Comparison of ENCODE assay signal across 26 cellular contexts in genomic region chr19:18226956-18227780, GRCh38. TPM values are rescaled to one million over a fixed set of nuclear protein-coding genes. Genes with fewer than 3 reads are reported as not detected.
DNase-seq lines count a peak whose midpoint lies in the region; ATAC-seq, FAIRE-seq and TF ChIP-seq lines count a peak whose summit lies in the region.
"Had no signal": no experiment of that assay in that cellular context is flagged by ENCODE, and none has a peak within 500 bp of the region (broad histone marks: within the 10 kb centered on the region; RNA-seq: fewer than 3 reads in every experiment).

No MANE protein-coding gene starts in this region.

- H3K4me1 Mint-ChIP-seq in WTC11 (peaks cover 31% of the 10 kb centered on the region), nephron (peaks cover 19% of the 10 kb centered on the region)

- peaks cover 51% of the 10 kb centered on the region for H3K4me1 ChIP-seq in HepG2 (ENCODE audit: insufficient read depth, low read length)
- H3K4me1 ChIP-seq in right lobe of liver: peaks cover 0 to 14% (median 4%) of the 10 kb centered on the region in 4 donors

- WGBS in HepG2 (ENCODE audit: low lambda C conversion rate): 56% methylated on average over 17 of the region's 18 CpGs
- WGBS in right lobe of liver (ENCODE audit: insufficient coverage, low coverage, low lambda C conversion rate, missing lambda C conversion rate): 65% methylated on average over 5 of the region's 18 CpGs

- no peaks in the 10 kb centered on the region for H3K36me3 ChIP-seq in HepG2 (replicated peaks in 1 of 2; ENCODE audit: control insufficient read depth in 1 of 2, insufficient read depth in 2 of 2, low read length in 2 of 2)
- H3K36me3 ChIP-seq in right lobe of liver: no peaks in the 10 kb centered on the region
- H3K36me3 ChIP-seq: breast epithelium, SJSA1 had no signal

- no peak for TF ChIP-seq RAD21 in HepG2 (CRISPR knock-in tag; IDR thresholded peaks at IDR 0.05)

- no peaks in the 10 kb centered on the region for H3K79me2 ChIP-seq in HepG2 (ENCODE audit: insufficient read depth, low read length)

- peaks cover 36% of the 10 kb centered on the region for H3K27me3 Mint-ChIP-seq in WTC11 (ENCODE audit: low read depth)
- peaks cover 63% of the 10 kb centered on the region for H3K27me3 Mint-ChIP-seq in nephron (ENCODE audit: low read depth)

- H3K4me3 ChIP-seq in HepG2 (replicated peaks in 1 of 3; ENCODE audit: insufficient read depth in 1 of 3, low read depth in 2 of 3, low read length in 3 of 3) (no peak overlapping the region), right lobe of liver (no peak overlapping the region)
- H3K4me3 ChIP-seq: SJSA1 had no signal

- no peak for FAIRE-seq in HepG2 (lab: Jason Lieb, UNC)
- FAIRE-seq: A204.1, colon, G401.6, TTC549 had no signal

- DNase-seq in HepG2 (ENCODE audit: low spot score): no peak
- no peak for DNase-seq in right lobe of liver
- no peak for DNase-seq in WTC11 (ENCODE audit: low spot score)
- DNase-seq: activated CD8-positive, alpha-beta memory T cell treated with anti-CD3 and anti-CD28 coated beads for 24 hours; activated naive CD4-positive, alpha-beta T cell treated with anti-CD3 and anti-CD28 coated beads for 36 hours; activated T-cell treated with anti-CD3 and anti-CD28 coated beads, Interleukin-2, amount 50 U/mL, for 24 hours; AML-193; amniotic stem cell; HCEC 1CT; islet precursor cell; NCI-H1436; NCI-H526 treated with DMSO at 0.1 percent for 48 hours; posterior cingulate gyrus; T-helper 1 cell; trophoblast cell had no signal

- POLR2A ChIA-PET in HepG2 (lab: Yijun Ruan, JAX): interaction anchor here (1.0 kb wide), 1 partner anchor 52 kb away, joined by 3 read pairs; no protein-coding TSS in a partner anchor
- POLR2A ChIA-PET in WTC11 (lab: Charles Lee): no interaction called here

- no TSS peak for BruUV-seq in HepG2 (replicated peaks; lab: Mats Ljungman, UMichigan)

- TF ChIP-seq EP300 in HepG2 (IDR thresholded peaks at IDR 0.05; ENCODE audit: low read depth in 2 of 2, low read length in 2 of 2) (no peak), HepG2 (CRISPR knock-in tag; IDR thresholded peaks at IDR 0.05; ENCODE audit: borderline replicate concordance) (no peak)

- no peak overlapping the region for H3K9ac ChIP-seq in HepG2 (ENCODE audit: insufficient read depth, low read depth, low read length)

- H3K4me2 ChIP-seq in HepG2 (ENCODE audit: low read depth, low read length): 0 out of 2 replicates have a peak overlapping the region, but pooled peaks have one; percentile 95

- H3K27ac Mint-ChIP-seq in WTC11 (no peak overlapping the region), nephron (no peak overlapping the region)
- H3K27ac Mint-ChIP-seq: activated naive CD4-positive, alpha-beta T cell treated with anti-CD3 and anti-CD28 coated beads for 36 hours; activated T-cell treated with anti-CD3 and anti-CD28 coated beads, Interleukin-2, amount 50 U/mL, for 24 hours had no signal

- H3K9me3 Mint-ChIP-seq in WTC11: no peaks in the 10 kb centered on the region
- no peaks in the 10 kb centered on the region for H3K9me3 Mint-ChIP-seq in nephron
- H3K9me3 Mint-ChIP-seq: activated naive CD4-positive, alpha-beta T cell treated with anti-CD3 and anti-CD28 coated beads for 36 hours; activated T-cell treated with anti-CD3 and anti-CD28 coated beads, Interleukin-2, amount 50 U/mL, for 24 hours had no signal

- H3K4me3 Mint-ChIP-seq in WTC11: 0 out of 2 replicates have a peak overlapping the region, but pooled peaks have one; percentile 12
- H3K4me3 Mint-ChIP-seq in nephron: peak overlapping the region; percentile 23 to 24 (median 23)
- H3K4me3 Mint-ChIP-seq: activated naive CD4-positive, alpha-beta T cell treated with anti-CD3 and anti-CD28 coated beads for 36 hours; activated T-cell treated with anti-CD3 and anti-CD28 coated beads, Interleukin-2, amount 50 U/mL, for 24 hours had no signal

- in situ Hi-C loops in HepG2 (cut with HindIII; ENCODE audit: extremely low pct_ligation_motif_present, low pct_unique_long_range_greater_than_20kb): no loop called here

- intact Hi-C loops in HepG2 (cut with micrococcal nuclease; ENCODE audit: unreplicated experiment) (no loop called here), right lobe of liver (cut with DNase I) (no loop called here)

- H3K9me3 ChIP-seq in HepG2 (ENCODE audit: low read length) (no peaks in the 10 kb centered on the region), right lobe of liver (no peaks in the 10 kb centered on the region)
- H3K9me3 ChIP-seq: breast epithelium, SJSA1 had no signal

- H3K27me3 ChIP-seq in HepG2 (ENCODE audit: control insufficient read depth in 1 of 2, insufficient read depth in 2 of 2, low read length in 2 of 2): peaks cover 0 to 4% of the 10 kb centered on the region in 2 experiments; a peak in 1 of 5 replicates
- peaks cover 0 to 9% of the 10 kb centered on the region in 2 donors for H3K27me3 ChIP-seq in right lobe of liver

- no peak for ATAC-seq in HepG2
- no peak for ATAC-seq in right lobe of liver
- ATAC-seq in WTC11: no peak
- ATAC-seq in GM19452 (IDR thresholded peaks at IDR 0.05; ENCODE audit: unreplicated experiment): no peak
- no peak for ATAC-seq in HG03135 (IDR thresholded peaks at IDR 0.05; ENCODE audit: unreplicated experiment)
- ATAC-seq in GM18517 (IDR thresholded peaks at IDR 0.05; ENCODE audit: unreplicated experiment): no peak
- ATAC-seq in GM21786 (IDR thresholded peaks at IDR 0.05; ENCODE audit: unreplicated experiment): no peak

- H3K36me3 Mint-ChIP-seq in WTC11 (no peaks in the 10 kb centered on the region), nephron (ENCODE audit: low read depth) (no peaks in the 10 kb centered on the region)

- H4K20me1 ChIP-seq in HepG2 (ENCODE audit: insufficient read depth, low read length): no peaks in the 10 kb centered on the region

- CTCF ChIA-PET in HepG2 (lab: Yijun Ruan, JAX; ENCODE audit: low intra/inter-chr PET ratio, low total read pairs) (no interaction called here), WTC11 (lab: Charles Lee) (interaction anchor here (1.9 to 3.9 kb wide), 2 partner anchors 27 to 52 kb away, joined by 6 to 72 read pairs; a partner anchor contains a TSS)

- no peak overlapping the region for H3K27ac ChIP-seq in HepG2 (ENCODE audit: extremely low read length, insufficient read depth, low read length)
- H3K27ac ChIP-seq in right lobe of liver: no peak overlapping the region
- H3K27ac ChIP-seq: SJSA1 had no signal

- TF ChIP-seq CTCF in HepG2 (CRISPR knock-in tag; IDR thresholded peaks at IDR 0.05): no peak
- no peak for TF ChIP-seq CTCF in right lobe of liver (IDR thresholded peaks at IDR 0.05)
- no peak for TF ChIP-seq CTCF in WTC11 (IDR thresholded peaks at IDR 0.05)
- no peak for TF ChIP-seq CTCF in nephron (IDR thresholded peaks at IDR 0.05; ENCODE audit: unreplicated experiment in 3 of 3)

- no peak overlapping the region for H2AFZ ChIP-seq in HepG2 (ENCODE audit: low read length)

- TF ChIP-seq POLR2A in HepG2 (IDR thresholded peaks at IDR 0.05; ENCODE audit: insufficient read depth in 1 of 2, low read depth in 2 of 2, low read length in 2 of 2) (no peak), right lobe of liver (IDR thresholded peaks at IDR 0.05) (no peak)

RNA-seq across cellular contexts. Expression of gene PDE4C, which starts 0.9 kb away (rescaled TPM):
- 0.90 and 1.4 TPM in 2 replicates for total RNA-seq in HepG2 (2016; rRNA removed; fragmentation: Illumina TruSeq; extraction: Trizol)
- 0.30 and 0.44 TPM in 2 replicates for total RNA-seq in HepG2 (2016; cell fraction: cytosol; rRNA removed; fragmentation: Illumina TruSeq; extraction: Trizol; ENCODE audit: low read depth)
- total RNA-seq in HepG2 (2016; cell fraction: insoluble cytoplasmic fraction; rRNA removed; fragmentation: Illumina TruSeq; extraction: Trizol): 0.49 and 1.5 TPM in 2 replicates
- total RNA-seq in HepG2 (2016; cell fraction: membrane; rRNA removed; fragmentation: Illumina TruSeq; extraction: Trizol): 0.07 and 0.37 TPM in 2 replicates
- 1.7 and 2.4 TPM in 2 replicates for total RNA-seq in HepG2 (2016; cell fraction: nucleus; rRNA removed; fragmentation: Illumina TruSeq; extraction: Trizol)
- 14.0 and 17.9 TPM in 2 replicates for polyA plus RNA-seq in HepG2 (2011; rRNA removed)
- polyA plus RNA-seq in HepG2 (2011; cell fraction: cytosol; rRNA removed): 3.4 and 4.6 TPM in 2 replicates
- polyA plus RNA-seq in HepG2 (2011; cell fraction: nucleus; rRNA removed): 128 and 158 TPM in 2 replicates
- 2.2 and 3.2 TPM in 2 replicates for polyA plus RNA-seq in HepG2 (2012)
- not detected in 2 replicates for polyA plus RNA-seq in HepG2 (2016; cell fraction: cytosol; fragmentation: Illumina TruSeq; extraction: Trizol; ENCODE audit: low read depth)
- 0.33 and 0.37 TPM in 2 replicates for polyA plus RNA-seq in HepG2 (2016; cell fraction: insoluble cytoplasmic fraction; fragmentation: Illumina TruSeq; extraction: Trizol; ENCODE audit: low read depth)
- not detected in 2 replicates for polyA plus RNA-seq in HepG2 (2016; cell fraction: membrane; fragmentation: Illumina TruSeq; extraction: Trizol; ENCODE audit: low read depth)
- polyA plus RNA-seq in HepG2 (2016; cell fraction: nucleus; fragmentation: Illumina TruSeq; extraction: Trizol; ENCODE audit: insufficient read depth, low read depth): 10.9 and 11.5 TPM in 2 replicates
- polyA minus RNA-seq in HepG2 (2011; rRNA and poly(A)+ RNA removed; ENCODE audit: low replicate concordance): 0.56 and 12.3 TPM in 2 replicates
- 1.5 and 3.1 TPM in 2 replicates for polyA minus RNA-seq in HepG2 (2011; cell fraction: cytosol; rRNA and poly(A)+ RNA removed)
- polyA minus RNA-seq in HepG2 (2011; cell fraction: nucleus; rRNA and poly(A)+ RNA removed): 30.4 and 31.1 TPM in 2 replicates
- 1 to 10 TPM in 1 of 6 experiments, under 1 TPM in 5; 0.25 to 1.1 (median 0.57) TPM for total RNA-seq in right lobe of liver
- total RNA-seq in WTC11 (2021): 3.0 to 5.7 TPM (median 3.8 TPM) in 3 replicates
- total RNA-seq: SJSA1 had no signal

RNA-seq across cellular contexts. Expression of gene RAB3A, which starts 23.3 kb away (rescaled TPM):
- total RNA-seq in HepG2 (2016; rRNA removed; fragmentation: Illumina TruSeq; extraction: Trizol) (0.53 and 0.58 TPM in 2 replicates), right lobe of liver (1 to 10 TPM in 3 of 6 experiments, under 1 TPM in 3; 0.81 to 2.6 (median 1.4) TPM), WTC11 (2021) (12.2 to 14.7 TPM (median 14.6 TPM) in 3 replicates)
- 1.5 and 2.4 TPM in 2 replicates for total RNA-seq in HepG2 (2016; cell fraction: cytosol; rRNA removed; fragmentation: Illumina TruSeq; extraction: Trizol; ENCODE audit: low read depth)
- total RNA-seq in HepG2 (2016; cell fraction: insoluble cytoplasmic fraction; rRNA removed; fragmentation: Illumina TruSeq; extraction: Trizol): 0.61 and 1.2 TPM in 2 replicates
- total RNA-seq in HepG2 (2016; cell fraction: membrane; rRNA removed; fragmentation: Illumina TruSeq; extraction: Trizol): 1.4 and 1.8 TPM in 2 replicates
- 1.0 and 1.4 TPM in 2 replicates for total RNA-seq in HepG2 (2016; cell fraction: nucleus; rRNA removed; fragmentation: Illumina TruSeq; extraction: Trizol)
- 0.95 and 0.98 TPM in 2 replicates for polyA plus RNA-seq in HepG2 (2011; rRNA removed)
- polyA plus RNA-seq in HepG2 (2011; cell fraction: cytosol; rRNA removed): 1.4 TPM in 2 replicates
- 2.7 and 3.2 TPM in 2 replicates for polyA plus RNA-seq in HepG2 (2011; cell fraction: nucleus; rRNA removed)
- 1.8 and 2.1 TPM in 2 replicates for polyA plus RNA-seq in HepG2 (2012)
- polyA plus RNA-seq in HepG2 (2016; cell fraction: cytosol; fragmentation: Illumina TruSeq; extraction: Trizol; ENCODE audit: low read depth): 0.90 and 0.94 TPM in 2 replicates
- polyA plus RNA-seq in HepG2 (2016; cell fraction: insoluble cytoplasmic fraction; fragmentation: Illumina TruSeq; extraction: Trizol; ENCODE audit: low read depth): 1.1 and 2.1 TPM in 2 replicates
- polyA plus RNA-seq in HepG2 (2016; cell fraction: membrane; fragmentation: Illumina TruSeq; extraction: Trizol; ENCODE audit: low read depth): 1.1 TPM in 2 replicates
- polyA plus RNA-seq in HepG2 (2016; cell fraction: nucleus; fragmentation: Illumina TruSeq; extraction: Trizol; ENCODE audit: insufficient read depth, low read depth): 2.0 and 3.3 TPM in 2 replicates
- 4.2 and 9.4 TPM in 2 replicates for polyA minus RNA-seq in HepG2 (2011; rRNA and poly(A)+ RNA removed; ENCODE audit: low replicate concordance)
- 3.9 and 4.1 TPM in 2 replicates for polyA minus RNA-seq in HepG2 (2011; cell fraction: cytosol; rRNA and poly(A)+ RNA removed)
- polyA minus RNA-seq in HepG2 (2011; cell fraction: nucleus; rRNA and poly(A)+ RNA removed): 0.64 and 1.2 TPM in 2 replicates

RNA-seq across cellular contexts. Expression of gene MPV17L2, which starts 34.1 kb away (rescaled TPM):
- total RNA-seq in HepG2 (2016; rRNA removed; fragmentation: Illumina TruSeq; extraction: Trizol): 13.0 and 16.7 TPM in 2 replicates
- 5.8 and 6.2 TPM in 2 replicates for total RNA-seq in HepG2 (2016; cell fraction: cytosol; rRNA removed; fragmentation: Illumina TruSeq; extraction: Trizol; ENCODE audit: low read depth)
- 13.4 and 17.8 TPM in 2 replicates for total RNA-seq in HepG2 (2016; cell fraction: insoluble cytoplasmic fraction; rRNA removed; fragmentation: Illumina TruSeq; extraction: Trizol)
- 8.3 and 11.1 TPM in 2 replicates for total RNA-seq in HepG2 (2016; cell fraction: membrane; rRNA removed; fragmentation: Illumina TruSeq; extraction: Trizol)
- total RNA-seq in HepG2 (2016; cell fraction: nucleus; rRNA removed; fragmentation: Illumina TruSeq; extraction: Trizol): 9.2 and 11.2 TPM in 2 replicates
- polyA plus RNA-seq in HepG2 (2011; rRNA removed): 12.4 and 13.6 TPM in 2 replicates
- 8.7 and 13.2 TPM in 2 replicates for polyA plus RNA-seq in HepG2 (2011; cell fraction: cytosol; rRNA removed)
- 5.8 and 6.4 TPM in 2 replicates for polyA plus RNA-seq in HepG2 (2011; cell fraction: nucleus; rRNA removed)
- 6.0 and 9.4 TPM in 2 replicates for polyA plus RNA-seq in HepG2 (2012)
- 7.8 and 8.4 TPM in 2 replicates for polyA plus RNA-seq in HepG2 (2016; cell fraction: cytosol; fragmentation: Illumina TruSeq; extraction: Trizol; ENCODE audit: low read depth)
- 21.7 TPM in 2 replicates for polyA plus RNA-seq in HepG2 (2016; cell fraction: insoluble cytoplasmic fraction; fragmentation: Illumina TruSeq; extraction: Trizol; ENCODE audit: low read depth)
- 9.2 and 11.9 TPM in 2 replicates for polyA plus RNA-seq in HepG2 (2016; cell fraction: membrane; fragmentation: Illumina TruSeq; extraction: Trizol; ENCODE audit: low read depth)
- 27.8 and 29.4 TPM in 2 replicates for polyA plus RNA-seq in HepG2 (2016; cell fraction: nucleus; fragmentation: Illumina TruSeq; extraction: Trizol; ENCODE audit: insufficient read depth, low read depth)
- 22.3 and 69.9 TPM in 2 replicates for polyA minus RNA-seq in HepG2 (2011; rRNA and poly(A)+ RNA removed; ENCODE audit: low replicate concordance)
- 3.4 and 4.1 TPM in 2 replicates for polyA minus RNA-seq in HepG2 (2011; cell fraction: cytosol; rRNA and poly(A)+ RNA removed)
- polyA minus RNA-seq in HepG2 (2011; cell fraction: nucleus; rRNA and poly(A)+ RNA removed): 2.5 and 3.7 TPM in 2 replicates
- 10 to 100 TPM in 2 of 6 experiments, 1 to 10 TPM in 4; 6.5 to 26.4 (median 7.5) TPM for total RNA-seq in right lobe of liver
- total RNA-seq in WTC11 (2021): 26.3 to 29.8 TPM (median 28.0 TPM) in 3 replicates

RNA-seq across cellular contexts. Expression of gene IQCN, which starts 47.1 kb away (rescaled TPM):
- total RNA-seq in HepG2 (2016; rRNA removed; fragmentation: Illumina TruSeq; extraction: Trizol): 0.04 and 0.07 TPM in 2 replicates
- not detected in 2 replicates for total RNA-seq in HepG2 (2016; cell fraction: cytosol; rRNA removed; fragmentation: Illumina TruSeq; extraction: Trizol; ENCODE audit: low read depth)
- total RNA-seq in HepG2 (2016; cell fraction: insoluble cytoplasmic fraction; rRNA removed; fragmentation: Illumina TruSeq; extraction: Trizol): 0.04 TPM in 1 of 2 replicates, not detected in the other
- total RNA-seq in HepG2 (2016; cell fraction: membrane; rRNA removed; fragmentation: Illumina TruSeq; extraction: Trizol): not detected in 2 replicates
- total RNA-seq in HepG2 (2016; cell fraction: nucleus; rRNA removed; fragmentation: Illumina TruSeq; extraction: Trizol): 0.13 TPM in 1 of 2 replicates, not detected in the other
- polyA plus RNA-seq in HepG2 (2011; rRNA removed): 0.14 and 0.18 TPM in 2 replicates
- 0.03 and 0.04 TPM in 2 replicates for polyA plus RNA-seq in HepG2 (2011; cell fraction: cytosol; rRNA removed)
- polyA plus RNA-seq in HepG2 (2011; cell fraction: nucleus; rRNA removed): 1.3 and 1.5 TPM in 2 replicates
- polyA plus RNA-seq in HepG2 (2012): 0.13 TPM in 2 replicates
- polyA plus RNA-seq in HepG2 (2016; cell fraction: cytosol; fragmentation: Illumina TruSeq; extraction: Trizol; ENCODE audit: low read depth): not detected in 2 replicates
- polyA plus RNA-seq in HepG2 (2016; cell fraction: insoluble cytoplasmic fraction; fragmentation: Illumina TruSeq; extraction: Trizol; ENCODE audit: low read depth): not detected in 2 replicates
- polyA plus RNA-seq in HepG2 (2016; cell fraction: membrane; fragmentation: Illumina TruSeq; extraction: Trizol; ENCODE audit: low read depth): not detected in 2 replicates
- polyA plus RNA-seq in HepG2 (2016; cell fraction: nucleus; fragmentation: Illumina TruSeq; extraction: Trizol; ENCODE audit: insufficient read depth, low read depth): 0.25 and 0.49 TPM in 2 replicates
- 0.26 and 0.91 TPM in 2 replicates for polyA minus RNA-seq in HepG2 (2011; rRNA and poly(A)+ RNA removed; ENCODE audit: low replicate concordance)
- 0.53 TPM in 1 of 2 replicates, not detected in the other for polyA minus RNA-seq in HepG2 (2011; cell fraction: cytosol; rRNA and poly(A)+ RNA removed)
- 0.52 and 0.62 TPM in 2 replicates for polyA minus RNA-seq in HepG2 (2011; cell fraction: nucleus; rRNA and poly(A)+ RNA removed)
- total RNA-seq in right lobe of liver: 1 to 10 TPM in 5 of 6 experiments, under 1 TPM in 1; 0.82 to 5.3 (median 2.5) TPM
- total RNA-seq in WTC11 (2021): 0.46 to 1.0 TPM (median 0.61 TPM) in 3 replicates

RNA-seq across cellular contexts. Expression of gene IFI30, which starts 53.6 kb away (rescaled TPM):
- total RNA-seq in HepG2 (2016; rRNA removed; fragmentation: Illumina TruSeq; extraction: Trizol) (41.2 and 79.4 TPM in 2 replicates), right lobe of liver (100 to 1,000 TPM in 3 of 6 experiments, 10 to 100 TPM in 3; 54.0 to 205 (median 91.8) TPM), WTC11 (2021) (20.2 to 30.3 TPM (median 26.2 TPM) in 3 replicates)
- total RNA-seq in HepG2 (2016; cell fraction: cytosol; rRNA removed; fragmentation: Illumina TruSeq; extraction: Trizol; ENCODE audit: low read depth): 49.8 and 56.5 TPM in 2 replicates
- 39.1 and 76.9 TPM in 2 replicates for total RNA-seq in HepG2 (2016; cell fraction: insoluble cytoplasmic fraction; rRNA removed; fragmentation: Illumina TruSeq; extraction: Trizol)
- 32.9 and 35.3 TPM in 2 replicates for total RNA-seq in HepG2 (2016; cell fraction: membrane; rRNA removed; fragmentation: Illumina TruSeq; extraction: Trizol)
- 62.2 and 72.4 TPM in 2 replicates for total RNA-seq in HepG2 (2016; cell fraction: nucleus; rRNA removed; fragmentation: Illumina TruSeq; extraction: Trizol)
- polyA plus RNA-seq in HepG2 (2011; rRNA removed): 24.7 and 25.0 TPM in 2 replicates
- polyA plus RNA-seq in HepG2 (2011; cell fraction: cytosol; rRNA removed): 33.2 and 51.0 TPM in 2 replicates
- polyA plus RNA-seq in HepG2 (2011; cell fraction: nucleus; rRNA removed): 13.2 and 16.2 TPM in 2 replicates
- polyA plus RNA-seq in HepG2 (2012): 13.8 and 14.8 TPM in 2 replicates
- polyA plus RNA-seq in HepG2 (2016; cell fraction: cytosol; fragmentation: Illumina TruSeq; extraction: Trizol; ENCODE audit: low read depth): 68.0 and 80.0 TPM in 2 replicates
- polyA plus RNA-seq in HepG2 (2016; cell fraction: insoluble cytoplasmic fraction; fragmentation: Illumina TruSeq; extraction: Trizol; ENCODE audit: low read depth): 46.2 and 52.2 TPM in 2 replicates
- 28.9 and 31.1 TPM in 2 replicates for polyA plus RNA-seq in HepG2 (2016; cell fraction: membrane; fragmentation: Illumina TruSeq; extraction: Trizol; ENCODE audit: low read depth)
- 133 TPM in 2 replicates for polyA plus RNA-seq in HepG2 (2016; cell fraction: nucleus; fragmentation: Illumina TruSeq; extraction: Trizol; ENCODE audit: insufficient read depth, low read depth)
- 49.7 and 255 TPM in 2 replicates for polyA minus RNA-seq in HepG2 (2011; rRNA and poly(A)+ RNA removed; ENCODE audit: low replicate concordance)
- polyA minus RNA-seq in HepG2 (2011; cell fraction: cytosol; rRNA and poly(A)+ RNA removed): 11.2 and 23.9 TPM in 2 replicates
- polyA minus RNA-seq in HepG2 (2011; cell fraction: nucleus; rRNA and poly(A)+ RNA removed): 3.7 and 4.4 TPM in 2 replicates
